31 cellular contexts compared by ENCODE assay signal in genomic region chr4:146439437-146439836, GRCh38.
"Had no signal": no experiment of that assay in that cellular context is flagged by ENCODE, and none has a peak within 500 bp of the region (broad histone marks: within the 10 kb centered on the region; RNA-seq: fewer than 3 reads in every experiment).

No MANE protein-coding gene starts in this region.

- H3K4me3 ChIP-seq: coronary artery, dorsolateral prefrontal cortex, esophagus squamous epithelium, gastrocnemius medialis, heart right ventricle had no signal

- ATAC-seq: activated CD4-positive, alpha-beta T cell treated with anti-CD3 and anti-CD28 coated beads for 36 hours; activated CD8-positive, alpha-beta T cell treated with anti-CD3 and anti-CD28 coated beads, Interleukin-2, amount 10 ng/mL, durations not matched to agents 7 days and 5 days; activated naive CD4-positive, alpha-beta T cell treated with anti-CD3 and anti-CD28 coated beads, Interleukin-2, amount 50 U/mL, for 72 hours; activated T-cell treated with anti-CD3 and anti-CD28 coated beads, Interleukin-2, amount 50 U/mL, for 72 hours; effector memory CD8-positive, alpha-beta T cell; gastrocnemius medialis; heart right ventricle had no signal

- H3K27ac ChIP-seq: brain microvascular endothelial cell, coronary artery, dorsolateral prefrontal cortex, epithelial cell of prostate, esophagus squamous epithelium, gastrocnemius medialis, heart right ventricle had no signal

- H3K9me3 ChIP-seq: esophagus squamous epithelium, gastrocnemius medialis, heart right ventricle had no signal

- DNase-seq: activated CD4-positive, alpha-beta memory T cell treated with anti-CD3 and anti-CD28 coated beads for 36 hours; activated CD4-positive, alpha-beta T cell treated with anti-CD3 and anti-CD28 coated beads for 36 hours; activated CD4-positive, alpha-beta T cell treated with anti-CD3 and anti-CD28 coated beads, Interleukin-2, amount 10 ng/mL, durations not matched to agents 24 days and 14 days; activated CD4-positive, CD25-positive, alpha-beta regulatory T cell; activated CD4-positive, CD25-positive, alpha-beta regulatory T cell treated with anti-CD3 and anti-CD28 coated beads, Interleukin-2, amount 50 U/mL, for 72 hours; activated CD8-positive, alpha-beta memory T cell treated with anti-CD3 and anti-CD28 coated beads, Interleukin-2, amount 50 U/mL, for 48 hours; activated CD8-positive, alpha-beta T cell treated with anti-CD3 and anti-CD28 coated beads, Interleukin-2, amount 10 ng/mL, durations not matched to agents 7 days and 5 days; activated gamma-delta T cell; activated naive CD4-positive, alpha-beta T cell; activated naive CD4-positive, alpha-beta T cell treated with anti-CD3 and anti-CD28 coated beads, Interleukin-2, amount 10 ng/mL, durations not matched to agents 7 days and 5 days; activated naive CD8-positive, alpha-beta T cell treated with anti-CD3 and anti-CD28 coated beads, Interleukin-2, amount 10 ng/mL, durations not matched to agents 7 days and 5 days; activated T-cell treated with anti-CD3 and anti-CD28 coated beads for 4 hours; activated T-cell treated with anti-CD3 and anti-CD28 coated beads, Interleukin-2, amount 50 U/mL, for 24 hours; activated T-cell treated with anti-CD3 and anti-CD28 coated beads, Interleukin-2, amount 50 U/mL, for 72 hours; amniotic stem cell; anterior cingulate cortex; brain microvascular endothelial cell; dorsolateral prefrontal cortex; effector CD4-positive, alpha-beta T cell; effector memory CD8-positive, alpha-beta T cell; esophagus squamous epithelium; foreskin fibroblast; gastrocnemius medialis; heart right ventricle; T-helper 1 cell; T-helper 2 cell had no signal

- H3K27me3 ChIP-seq: brain microvascular endothelial cell, dorsolateral prefrontal cortex, esophagus squamous epithelium, gastrocnemius medialis, heart right ventricle had no signal

- H3K36me3 ChIP-seq: brain microvascular endothelial cell, esophagus squamous epithelium, gastrocnemius medialis, heart right ventricle had no signal

- FAIRE-seq: astrocyte, bronchial epithelial cell had no signal
